Comparison of ENCODE assay signal across 1 cellular context in genomic region chr1:52842643-52843310, GRCh38.
TF ChIP-seq lines count a peak whose summit lies in the region.

Gene ZYG11A (plus strand): TSS chr1:52842760. CDS start chr1:52842884, 124 bp downstream.

TF ChIP-seq in GM12878, 131 proteins besides CTCF, POLR2A, EP300 and RAD21 (continued from another document and continues in another):
- no peak for TF ChIP-seq MLLT1 (IDR thresholded peaks at IDR 0.05)
- TF ChIP-seq ATF2 (IDR thresholded peaks at IDR 0.05; ENCODE audit: low read length) = no peak
- TF ChIP-seq KDM1A (IDR thresholded peaks at IDR 0.05; ENCODE audit: borderline replicate concordance) = no peak
- TF ChIP-seq CBX3 (IDR thresholded peaks at IDR 0.05; ENCODE audit: borderline replicate concordance, low read depth) = no peak
- peak; percentile 41; the same call in 1 of the 2 replicates for TF ChIP-seq HCFC1 (IDR thresholded peaks at IDR 0.05; ENCODE audit: low read length)
- peak; percentile 62 for TF ChIP-seq MEF2B (IDR thresholded peaks at IDR 0.05; ENCODE audit: partially characterized antibody, poor library complexity, severe bottlenecking)
- TF ChIP-seq RFX5 (IDR thresholded peaks at IDR 0.05; ENCODE audit: low read depth, low read length) = no peak
- no peak for TF ChIP-seq ATF7 (IDR thresholded peaks at IDR 0.05; ENCODE audit: low read depth)
- 0 out of 2 replicates have a peak, but pooled peaks have one; percentile 34 for TF ChIP-seq JUND (IDR thresholded peaks at IDR 0.05; ENCODE audit: low read depth, low read length)
- no peak for TF ChIP-seq SUZ12 (IDR thresholded peaks at IDR 0.05; ENCODE audit: unreplicated experiment)
- no peak for TF ChIP-seq NRF1 (conservative IDR thresholded peaks at IDR 0.05; ENCODE audit: low read depth, low read length)
- peak; percentile 65; the same call in 1 of the 2 replicates for TF ChIP-seq YY1 (IDR thresholded peaks at IDR 0.05; ENCODE audit: low read depth, low read length)
- no peak for TF ChIP-seq IRF4 (IDR thresholded peaks at IDR 0.05; ENCODE audit: low read depth, low read length)
- no peak for TF ChIP-seq ZBTB33 (IDR thresholded peaks at IDR 0.05)
- TF ChIP-seq SIN3A (IDR thresholded peaks at IDR 0.05; ENCODE audit: low read depth, low read length) = peak; percentile 92
- peak; percentile 54; the same call in 1 of the 2 replicates for TF ChIP-seq NR2F1 (conservative IDR thresholded peaks at IDR 0.05)
- TF ChIP-seq WRNIP1 (IDR thresholded peaks at IDR 0.05; ENCODE audit: borderline replicate concordance, low read depth, low read length) = no peak
- no peak for TF ChIP-seq SREBF2 (IDR thresholded peaks at IDR 0.05; ENCODE audit: low read length)
- TF ChIP-seq RAD51 (IDR thresholded peaks at IDR 0.05) = no peak
- TF ChIP-seq YBX1 (IDR thresholded peaks at IDR 0.05) = no peak
- no peak for TF ChIP-seq NFXL1 (IDR thresholded peaks at IDR 0.05; ENCODE audit: borderline replicate concordance)
- no peak for TF ChIP-seq SREBF1 (IDR thresholded peaks at IDR 0.05; ENCODE audit: low read length)
- TF ChIP-seq NKRF (conservative IDR thresholded peaks at IDR 0.05) = peak; percentile 90
- no peak for TF ChIP-seq ZBTB4 (CRISPR knock-in tag; IDR thresholded peaks at IDR 0.05)
- TF ChIP-seq TCF12 (IDR thresholded peaks at IDR 0.05; ENCODE audit: low read depth, low read length) = 0 out of 2 replicates have a peak, but pooled peaks have one; percentile 34
- TF ChIP-seq HDGF (IDR thresholded peaks at IDR 0.05) = no peak
- no peak for TF ChIP-seq E2F8 (IDR thresholded peaks at IDR 0.05; ENCODE audit: low read depth, partially characterized antibody)
- TF ChIP-seq E4F1 (IDR thresholded peaks at IDR 0.05; ENCODE audit: borderline replicate concordance, partially characterized antibody) = no peak
- no peak for TF ChIP-seq EED (IDR thresholded peaks at IDR 0.05; ENCODE audit: low read depth)
- TF ChIP-seq E2F4 (IDR thresholded peaks at IDR 0.05; ENCODE audit: low read depth, low read length) = peak; percentile 90
- no peak for TF ChIP-seq ASH2L (IDR thresholded peaks at IDR 0.05; ENCODE audit: borderline replicate concordance, low read depth)
- no peak for TF ChIP-seq FOS (IDR thresholded peaks at IDR 0.05; ENCODE audit: borderline replicate concordance, extremely low read depth, insufficient read length)
- 0 out of 2 replicates have a peak, but pooled peaks have one; percentile 44 for TF ChIP-seq SMARCA5 (IDR thresholded peaks at IDR 0.05)
- TF ChIP-seq GATAD2B (conservative IDR thresholded peaks at IDR 0.05; ENCODE audit: low read depth) = peak; percentile 92; the same call in 1 of the 2 replicates
- peak; percentile 84 for TF ChIP-seq LARP7 (IDR thresholded peaks at IDR 0.05)
- TF ChIP-seq ETV6 (conservative IDR thresholded peaks at IDR 0.05 in 1 of 2, IDR thresholded peaks at IDR 0.05 in 1 of 2; ENCODE audit: borderline replicate concordance in 1 of 2, low read depth in 1 of 2) = no peak
- no peak for TF ChIP-seq ZZZ3 (IDR thresholded peaks at IDR 0.05; ENCODE audit: control insufficient read depth, insufficient read length, low read depth)
- TF ChIP-seq BRCA1 (IDR thresholded peaks at IDR 0.05; ENCODE audit: low read depth, low read length) = peak; percentile 89
- peak; percentile 99 for TF ChIP-seq CHD2 (IDR thresholded peaks at IDR 0.05; ENCODE audit: borderline replicate concordance, low read depth, low read length)
- no peak for TF ChIP-seq TARDBP (IDR thresholded peaks at IDR 0.05; ENCODE audit: borderline replicate concordance)
- TF ChIP-seq SUPT20H (IDR thresholded peaks at IDR 0.05; ENCODE audit: borderline replicate concordance, control insufficient read depth, low read depth, low read length) = no peak
- no peak for TF ChIP-seq BCL3 (IDR thresholded peaks at IDR 0.05; ENCODE audit: borderline replicate concordance, insufficient read depth, low read depth, low read length, poor library complexity, severe bottlenecking)
- no peak for TF ChIP-seq SMAD1 (IDR thresholded peaks at IDR 0.05; ENCODE audit: low read depth, partially characterized antibody)
- TF ChIP-seq USF1 (IDR thresholded peaks at IDR 0.05; ENCODE audit: borderline replicate concordance, extremely low read length, insufficient read depth, low read depth, low read length) = no peak
